In the genomic region with DNA sequence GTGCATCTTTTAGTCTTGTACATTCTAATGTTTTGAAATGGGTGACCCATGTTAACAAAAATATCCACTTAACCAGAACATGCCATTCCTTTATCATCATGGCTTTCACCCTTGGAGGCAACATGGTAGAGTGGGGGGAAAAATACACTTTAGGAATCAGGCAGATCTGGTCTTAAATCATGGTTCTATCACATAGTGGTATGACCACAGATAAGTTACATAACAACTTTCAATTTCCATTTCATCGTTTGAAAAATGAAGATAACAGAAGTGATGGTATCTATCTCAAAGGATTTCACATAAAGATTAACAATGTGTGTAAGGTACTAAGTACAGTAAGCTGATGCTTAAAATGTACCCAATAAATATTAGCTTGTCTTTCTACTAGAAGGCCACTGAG, we compare ENCODE assay signal across 25 cellular contexts. TPM values are rescaled to one million over a fixed set of nuclear protein-coding genes. Genes with fewer than 3 reads are reported as not detected.
DNase-seq lines count a peak whose midpoint lies in the region; ATAC-seq, FAIRE-seq and TF ChIP-seq lines count a peak whose summit lies in the region.
"Had no signal": no experiment of that assay in that cellular context is flagged by ENCODE, and none has a peak within 500 bp of the region (broad histone marks: within the 10 kb centered on the region; RNA-seq: fewer than 3 reads in every experiment).

No MANE protein-coding gene starts in this region.

- ATAC-seq in HG02938 (IDR thresholded peaks at IDR 0.05; ENCODE audit: unreplicated experiment): peak; percentile 59
- ATAC-seq in HG02798 (IDR thresholded peaks at IDR 0.05; ENCODE audit: poor library complexity, unreplicated experiment): no peak
- no peak for ATAC-seq in GM21737 (IDR thresholded peaks at IDR 0.05; ENCODE audit: unreplicated experiment)
- ATAC-seq: A549 had no signal

- peaks cover 43% of the 10 kb centered on the region for H3K4me1 Mint-ChIP-seq in mesothelial cell of epicardium
- H3K4me1 Mint-ChIP-seq: CD14-positive monocyte had no signal

- DNase-seq in GM18507 (ENCODE audit: extremely low spot score, insufficient read length, low read depth) (no peak), epithelial cell of prostate (ENCODE audit: low read depth, low spot score) (no peak), mesothelial cell of epicardium (ENCODE audit: low spot score in 2 of 2, unreplicated experiment in 2 of 2) (no peak), NCI-H1105 treated with DMSO at 0.1 percent for 48 hours (lab: John Stamatoyannopoulos, UW) (no peak), COLO829 (ENCODE audit: low spot score) (no peak)
- DNase-seq: 8988T; ACHN; AML-193; BE2C; Calu3; CD4-positive, alpha-beta T cell; CD8-positive, alpha-beta memory T cell; COR-L47; DMS153; DND-41; GOT3; HFFc6 had no signal

- no peak overlapping the region for H3K4me3 Mint-ChIP-seq in mesothelial cell of epicardium
- H3K4me3 Mint-ChIP-seq: CD14-positive monocyte; CD4-positive, alpha-beta T cell; CD8-positive, alpha-beta memory T cell; HFFc6 had no signal

- no peaks in the 10 kb centered on the region for H3K9me3 Mint-ChIP-seq in mesothelial cell of epicardium
- H3K9me3 Mint-ChIP-seq: CD14-positive monocyte; CD4-positive, alpha-beta T cell; CD8-positive, alpha-beta memory T cell; HFFc6 had no signal

- H3K27ac ChIP-seq in epithelial cell of prostate: peak overlapping the region; percentile 65
- H3K27ac ChIP-seq: A549; BLaER1 treated with 17β-estradiol and CSF1 and Interleukin-3, amounts not matched to agents 10 nM and 100 nM had no signal

- peaks cover 10% of the 10 kb centered on the region for H3K36me3 Mint-ChIP-seq in mesothelial cell of epicardium

- peak; percentile 15 for FAIRE-seq in GM18507 (lab: Jason Lieb, UNC)
- FAIRE-seq: A549, GM12892, H54 had no signal

- peak overlapping the region; percentile 39 for H3K27ac Mint-ChIP-seq in mesothelial cell of epicardium
- H3K27ac Mint-ChIP-seq: CD14-positive monocyte; CD4-positive, alpha-beta T cell; CD8-positive, alpha-beta memory T cell; HFFc6 had no signal

- no peaks in the 10 kb centered on the region for H3K27me3 Mint-ChIP-seq in mesothelial cell of epicardium (ENCODE audit: low read depth)
- H3K27me3 Mint-ChIP-seq: CD4-positive, alpha-beta T cell; CD8-positive, alpha-beta memory T cell had no signal

- no peak for TF ChIP-seq CTCF in mesothelial cell of epicardium (IDR thresholded peaks at IDR 0.05; ENCODE audit: unreplicated experiment)

RNA-seq across cellular contexts. Expression of gene TMEM168, which starts 19.0 kb away (rescaled TPM):
- 30.5 to 35.1 TPM (median 31.7 TPM) in 3 replicates for total RNA-seq in mesothelial cell of epicardium
